Comparison of ENCODE assay signal across 23 cellular contexts in genomic region chr1:160552425-160552824, GRCh38. TPM values are rescaled to one million over a fixed set of nuclear protein-coding genes. Genes with fewer than 3 reads are reported as not detected.
DNase-seq lines count a peak whose midpoint lies in the region; ATAC-seq, FAIRE-seq and TF ChIP-seq lines count a peak whose summit lies in the region.
"Had no signal": no experiment of that assay in that cellular context is flagged by ENCODE, and none has a peak within 500 bp of the region (broad histone marks: within the 10 kb centered on the region; RNA-seq: fewer than 3 reads in every experiment).

No MANE protein-coding gene starts in this region.

- TF ChIP-seq EP300 in GM12878 (IDR thresholded peaks at IDR 0.05; ENCODE audit: borderline replicate concordance in 1 of 2, control insufficient read depth in 1 of 2, low read depth in 2 of 2, low read length in 2 of 2), result no peak

- H4K20me1 ChIP-seq in GM12878 (ENCODE audit: control insufficient read depth, insufficient read depth), result no peaks in the 10 kb centered on the region

- RAD21 ChIA-PET in GM12878 (lab: Charles Lee; ENCODE audit: unreplicated experiment), result interaction anchor here (1.0 to 17.2 kb wide), 10 partner anchors 12 to 122 kb away, joined by 3 to 292 read pairs (median 7); partner anchors contain the start of genes CD84 and SLAMF1

- H3K36me3 Mint-ChIP-seq in activated T-cell treated with anti-CD3 and anti-CD28 coated beads, Interleukin-2, amount 50 U/mL, for 72 hours (ENCODE audit: insufficient read depth in 2 of 2), result peaks cover 0 to 3% of the 10 kb centered on the region in 2 donors
- H3K36me3 Mint-ChIP-seq in CD8-positive, alpha-beta memory T cell, result peaks cover 28 to 80% (median 44%) of the 10 kb centered on the region in 3 donors
- H3K36me3 Mint-ChIP-seq in stimulated activated effector memory CD8-positive, alpha-beta T cell treated with anti-CD3 and anti-CD28 coated beads, Interleukin-12 subunit alpha, Interleukin-12 subunit beta, amount 100 ng/mL, for 72 hours, result peaks cover 47% of the 10 kb centered on the region

- H3K36me3 ChIP-seq in CD8-positive, alpha-beta memory T cell (ENCODE audit: insufficient read depth, low read length), result peaks cover 54% of the 10 kb centered on the region
- H3K36me3 ChIP-seq in GM12878 (ENCODE audit: control insufficient read depth in 2 of 2, insufficient read depth in 2 of 2, low read length in 1 of 2) (peaks cover 0 to 19% of the 10 kb centered on the region in 2 experiments; a peak in 2 of 4 replicates), thyroid gland (no peaks in the 10 kb centered on the region)

- SMC1A ChIA-PET in GM12878 (lab: Charles Lee; ENCODE audit: uncharacterized antibody, unreplicated experiment), result interaction anchor here (1.1 to 30.0 kb wide), 9 partner anchors 7 to 122 kb away, joined by 3 to 735 read pairs (median 20); partner anchors contain the start of gene CD84

- no peaks in the 10 kb centered on the region for H3K27me3 ChIP-seq in CD8-positive, alpha-beta memory T cell (ENCODE audit: insufficient read depth, low read length, poor library complexity, severe bottlenecking)
- H3K27me3 ChIP-seq in GM12878 (replicated peaks in 1 of 2; ENCODE audit: control insufficient read depth in 2 of 2, insufficient read depth in 2 of 2, low read length in 1 of 2) (no peaks in the 10 kb centered on the region), thyroid gland (no peaks in the 10 kb centered on the region)

- no peak overlapping the region for H3K9ac ChIP-seq in GM12878 (ENCODE audit: control insufficient read depth, insufficient read depth, low read length)
- H3K9ac ChIP-seq: KMS-11 had no signal

- POLR2A ChIA-PET in CD8-positive, alpha-beta memory T cell (lab: Charles Lee), result no interaction called here
- POLR2A ChIA-PET in GM12878 (lab: Charles Lee), result interaction anchor here (0.6 to 5.1 kb wide), 13 partner anchors 8 to 123 kb away, joined by 3 to 43 read pairs (median 4); partner anchors contain the start of gene SLAMF1

- BruUV-seq in GM12878 (replicated peaks; lab: Mats Ljungman, UMichigan), result no TSS peak

- H3K9me3 ChIP-seq in CD8-positive, alpha-beta memory T cell (ENCODE audit: low read length), result no peaks in the 10 kb centered on the region
- 0 out of 3 replicates have a peak, but pooled peaks cover 1% of the 10 kb centered on the region for H3K9me3 ChIP-seq in GM12878 (replicated peaks; ENCODE audit: control insufficient read depth, insufficient read depth, low read length)
- H3K9me3 ChIP-seq in thyroid gland, result no peaks in the 10 kb centered on the region

- no peaks in the 10 kb centered on the region for H3K27me3 Mint-ChIP-seq in activated T-cell treated with anti-CD3 and anti-CD28 coated beads, Interleukin-2, amount 50 U/mL, for 72 hours (ENCODE audit: low read depth)
- H3K27me3 Mint-ChIP-seq in CD8-positive, alpha-beta memory T cell, result no peaks in the 10 kb centered on the region

- in situ Hi-C loops in GM12878 (cut with MboI), result no loop called here

- no peak overlapping the region for H3K27ac ChIP-seq in CD8-positive, alpha-beta memory T cell (ENCODE audit: low read depth, low read length)
- H3K27ac ChIP-seq in GM12878 (ENCODE audit: control insufficient read depth, insufficient read depth) (peak overlapping the region; percentile 3; the same call in 1 of the 2 replicates), thyroid gland (no peak overlapping the region)
- H3K27ac ChIP-seq: C4-2B, KMS-11 had no signal

- peak overlapping the region; percentile 3 for H3K27ac Mint-ChIP-seq in activated T-cell treated with anti-CD3 and anti-CD28 coated beads, Interleukin-2, amount 50 U/mL, for 72 hours
- peak overlapping the region in 6 of 8 donors; percentile 66 to 91 (median 75) for H3K27ac Mint-ChIP-seq in CD8-positive, alpha-beta memory T cell
- H3K27ac Mint-ChIP-seq in stimulated activated effector memory CD8-positive, alpha-beta T cell treated with anti-CD3 and anti-CD28 coated beads, Interleukin-12 subunit alpha, Interleukin-12 subunit beta, amount 100 ng/mL, for 72 hours, result peak overlapping the region; percentile 69
- H3K27ac Mint-ChIP-seq: HFFc6 had no signal

- H3K4me3 Mint-ChIP-seq in activated T-cell treated with anti-CD3 and anti-CD28 coated beads, Interleukin-2, amount 50 U/mL, for 72 hours, result no peak overlapping the region
- no peak overlapping the region for H3K4me3 Mint-ChIP-seq in CD8-positive, alpha-beta memory T cell
- no peak overlapping the region for H3K4me3 Mint-ChIP-seq in stimulated activated effector memory CD8-positive, alpha-beta T cell treated with anti-CD3 and anti-CD28 coated beads, Interleukin-12 subunit alpha, Interleukin-12 subunit beta, amount 100 ng/mL, for 72 hours
- H3K4me3 Mint-ChIP-seq: HFFc6 had no signal

- DNase-seq in activated T-cell treated with anti-CD3 and anti-CD28 coated beads, Interleukin-2, amount 50 U/mL, for 72 hours, result no peak
- no peak for DNase-seq in activated T-cell treated with anti-CD3 and anti-CD28 coated beads, Interleukin-2, amount 50 U/mL, for 1 hour
- DNase-seq in CD8-positive, alpha-beta memory T cell, result no peak
- DNase-seq in GM12878 (ENCODE audit: low read depth, low spot score) (no peak), thyroid gland (no peak), NCI-H1092 treated with DMSO at 0.1 percent for 48 hours (lab: John Stamatoyannopoulos, UW) (no peak)
- no peak for DNase-seq in stimulated activated effector memory CD8-positive, alpha-beta T cell treated with anti-CD3 and anti-CD28 coated beads, Interleukin-12 subunit alpha, Interleukin-12 subunit beta, amount 100 ng/mL, for 72 hours (ENCODE audit: low spot score in 2 of 2)
- DNase-seq: Calu3, DND-41, HFFc6, NCI-H1436 treated with DMSO at 0.1 percent for 48 hours, NCI-H2081, NCI-H524 had no signal

- CTCF ChIA-PET in CD8-positive, alpha-beta memory T cell (lab: Charles Lee), result interaction anchor here (1.0 to 23.1 kb wide), 5 partner anchors 14 to 56 kb away, joined by 3 to 218 read pairs (median 5); no protein-coding TSS in a partner anchor
- CTCF ChIA-PET in GM12878 (lab: Yijun Ruan, JAX), result interaction anchor here (1.4 to 19.8 kb wide), 6 partner anchors 9 to 75 kb away, joined by 3 to 355 read pairs (median 5); partner anchors contain the start of gene CD84

- TF ChIP-seq CTCF in GM12878 (IDR thresholded peaks at IDR 0.05 in 2 of 3, conservative IDR thresholded peaks at IDR 0.05 in 1 of 3; ENCODE audit: control insufficient read depth in 2 of 3, extremely low read depth in 1 of 3, insufficient read depth in 1 of 3, low read depth in 3 of 3, low read length in 3 of 3) (no peak), thyroid gland (IDR thresholded peaks at IDR 0.05) (no peak)

- H2AFZ ChIP-seq in GM12878 (ENCODE audit: control insufficient read depth, low read depth, low read length), result no peak overlapping the region

- H3K4me1 Mint-ChIP-seq in activated T-cell treated with anti-CD3 and anti-CD28 coated beads, Interleukin-2, amount 50 U/mL, for 72 hours (ENCODE audit: low read depth), result peaks cover 11% of the 10 kb centered on the region
- peaks cover 53 to 88% (median 80%) of the 10 kb centered on the region in 3 donors for H3K4me1 Mint-ChIP-seq in CD8-positive, alpha-beta memory T cell
- H3K4me1 Mint-ChIP-seq in stimulated activated effector memory CD8-positive, alpha-beta T cell treated with anti-CD3 and anti-CD28 coated beads, Interleukin-12 subunit alpha, Interleukin-12 subunit beta, amount 100 ng/mL, for 72 hours, result peaks cover 32% of the 10 kb centered on the region

- WGBS in GM12878 (ENCODE audit: insufficient coverage, insufficient replicate concordance, low lambda C conversion rate, missing lambda C conversion rate), result 50% methylated on average over 2 of the region's 2 CpGs
- 76 to 77% methylated on average over 2 of the region's 2 CpGs for WGBS in thyroid gland, 2 donors

- no peaks in the 10 kb centered on the region; the same call in 1 of the 2 replicates for H3K79me2 ChIP-seq in GM12878 (ENCODE audit: control insufficient read depth, insufficient read depth, low read length)

- no peak overlapping the region for H3K4me2 ChIP-seq in GM12878 (ENCODE audit: control insufficient read depth, insufficient read depth)
- H3K4me2 ChIP-seq: KMS-11 had no signal

- ATAC-seq in activated T-cell treated with anti-CD3 and anti-CD28 coated beads, Interleukin-2, amount 50 U/mL, for 72 hours (replicated peaks in 1 of 2), result no peak
- ATAC-seq in GM12878 (no peak), GM19035 (IDR thresholded peaks at IDR 0.05; ENCODE audit: unreplicated experiment) (no peak)
- ATAC-seq in stimulated activated effector memory CD8-positive, alpha-beta T cell treated with anti-CD3 and anti-CD28 coated beads, Interleukin-12 subunit alpha, Interleukin-12 subunit beta, amount 100 ng/mL, for 72 hours, result no peak
- ATAC-seq: HepG2, Panc1 had no signal

- no peak overlapping the region for H3K4me3 ChIP-seq in CD8-positive, alpha-beta memory T cell (ENCODE audit: low read length)
- H3K4me3 ChIP-seq in GM12878 (no peak overlapping the region), thyroid gland (replicated peaks in 1 of 3) (no peak overlapping the region)

- FAIRE-seq in GM12878 (lab: Jason Lieb, UNC), result no peak
- FAIRE-seq: G401.6, H54, HepG2 had no signal

- peaks cover 10% of the 10 kb centered on the region for H3K4me1 ChIP-seq in CD8-positive, alpha-beta memory T cell (ENCODE audit: insufficient read depth, low read length)
- H3K4me1 ChIP-seq in GM12878 (ENCODE audit: control insufficient read depth, insufficient read depth, low read length), result peaks cover 46% of the 10 kb centered on the region
- H3K4me1 ChIP-seq in thyroid gland, result no peaks in the 10 kb centered on the region

- TF ChIP-seq RAD21 in GM12878 (IDR thresholded peaks at IDR 0.05; ENCODE audit: insufficient read depth, low read depth, low read length), result no peak

- no peak for TF ChIP-seq POLR2A in GM12878 (IDR thresholded peaks at IDR 0.05; ENCODE audit: low read depth, low read length)
- no peak for TF ChIP-seq POLR2A in thyroid gland (IDR thresholded peaks at IDR 0.05)

- no peaks in the 10 kb centered on the region for H3K9me3 Mint-ChIP-seq in activated T-cell treated with anti-CD3 and anti-CD28 coated beads, Interleukin-2, amount 50 U/mL, for 72 hours
- H3K9me3 Mint-ChIP-seq in CD8-positive, alpha-beta memory T cell, result no peaks in the 10 kb centered on the region
- no peaks in the 10 kb centered on the region for H3K9me3 Mint-ChIP-seq in stimulated activated effector memory CD8-positive, alpha-beta T cell treated with anti-CD3 and anti-CD28 coated beads, Interleukin-12 subunit alpha, Interleukin-12 subunit beta, amount 100 ng/mL, for 72 hours
- H3K9me3 Mint-ChIP-seq: HFFc6 had no signal

- intact Hi-C loops in GM12878 (cut with micrococcal nuclease; ENCODE audit: unreplicated experiment), result no loop called here
- intact Hi-C loops in thyroid gland (cut with DNase I), result no loop called here

RNA-seq across cellular contexts. Expression of gene CD84, which starts 26.9 kb away (rescaled TPM):
- total RNA-seq in activated T-cell treated with anti-CD3 and anti-CD28 coated beads, Interleukin-2, amount 50 U/mL, for 72 hours, result 10 to 100 TPM; 10.2 to 16.0 TPM
- total RNA-seq in CD8-positive, alpha-beta memory T cell, result 10 to 100 TPM; 25.1 to 27.6 TPM
- polyA plus RNA-seq in CD8-positive, alpha-beta memory T cell, result 58.1 TPM
- total RNA-seq in GM12878 (2013; cell fraction: nucleolus; rRNA removed), result 245 and 258 TPM in 2 replicates
- total RNA-seq in GM12878 (2014; rRNA removed) (12.3 and 15.2 TPM in 2 replicates), GM12878 (2014; rRNA removed; fragmentation: Illumina TruSeq; extraction: Trizol) (13.8 and 14.5 TPM in 2 replicates), GM12878 (2021) (10.4 and 14.2 TPM in 2 replicates), thyroid gland (1 to 10 TPM; 1.8 to 5.8 (median 2.4) TPM)
- polyA plus RNA-seq in GM12878 (2011; ENCODE audit: low read depth), result 12.7 TPM
- polyA plus RNA-seq in GM12878 (2011; rRNA removed) (18.1 and 20.8 TPM in 2 replicates), GM12878 (2014; fragmentation: Illumina TruSeq; extraction: Trizol) (20.3 and 26.6 TPM in 2 replicates), GM12878 (2014; fragmentation: Nextera tagmentation; extraction: Ambion mirVana) (1 to 10 TPM; 3.4 to 6.8 TPM), GM12878 (2014; rRNA removed) (9.3 and 11.2 TPM in 2 replicates), GM12878 (2016; fragmentation: Nextera tagmentation; extraction: Ambion mirVana) (1 to 10 TPM; 7.5 to 7.9 TPM)
- polyA plus RNA-seq in GM12878 (2011; cell fraction: cytosol; rRNA removed), result 7.7 and 7.8 TPM in 2 replicates
- polyA plus RNA-seq in GM12878 (2011; cell fraction: nucleus; rRNA removed), result 20.4 and 23.3 TPM in 2 replicates
- polyA plus RNA-seq in GM12878 (2012), result 9.2 and 10.5 TPM in 2 replicates
- polyA minus RNA-seq in GM12878 (2011; rRNA and poly(A)+ RNA removed), result 21.3 and 24.2 TPM in 2 replicates
- polyA minus RNA-seq in GM12878 (2011; cell fraction: cytosol; rRNA and poly(A)+ RNA removed), result 2.3 and 2.4 TPM in 2 replicates
- polyA minus RNA-seq in GM12878 (2011; cell fraction: nucleus; rRNA and poly(A)+ RNA removed), result 16.3 and 17.8 TPM in 2 replicates
- total RNA-seq: A673, Calu3, HepG2, HFFc6, M059J, SK-MEL-5 had no signal
- polyA plus RNA-seq: HepG2 had no signal

RNA-seq across cellular contexts. Expression of gene SLAMF6, which starts 29.4 kb away (rescaled TPM):
- total RNA-seq in activated T-cell treated with anti-CD3 and anti-CD28 coated beads, Interleukin-2, amount 50 U/mL, for 72 hours, result 10 to 100 TPM; 41.6 to 48.8 TPM
- total RNA-seq in CD8-positive, alpha-beta memory T cell, result 10 to 100 TPM; 28.3 to 30.7 TPM
- 201 TPM for polyA plus RNA-seq in CD8-positive, alpha-beta memory T cell
- total RNA-seq in GM12878 (2013; cell fraction: nucleolus; rRNA removed), result 145 and 152 TPM in 2 replicates
- total RNA-seq in GM12878 (2014; rRNA removed) (44.1 and 52.5 TPM in 2 replicates), GM12878 (2014; rRNA removed; fragmentation: Illumina TruSeq; extraction: Trizol) (53.7 and 55.9 TPM in 2 replicates), GM12878 (2021) (30.4 and 30.8 TPM in 2 replicates), thyroid gland (1 to 10 TPM; 1.3 to 3.6 (median 1.7) TPM)
- 20.9 TPM for polyA plus RNA-seq in GM12878 (2011; ENCODE audit: low read depth)
- polyA plus RNA-seq in GM12878 (2011; rRNA removed) (89.6 and 105 TPM in 2 replicates), GM12878 (2014; fragmentation: Illumina TruSeq; extraction: Trizol) (72.7 and 89.7 TPM in 2 replicates), GM12878 (2014; fragmentation: Nextera tagmentation; extraction: Ambion mirVana) (10 to 100 TPM; 20.5 to 27.1 TPM), GM12878 (2014; rRNA removed) (32.1 and 42.5 TPM in 2 replicates), GM12878 (2016; fragmentation: Nextera tagmentation; extraction: Ambion mirVana) (10 to 100 TPM; 24.3 to 28.3 TPM)
- polyA plus RNA-seq in GM12878 (2011; cell fraction: cytosol; rRNA removed), result 54.6 and 63.9 TPM in 2 replicates
- polyA plus RNA-seq in GM12878 (2011; cell fraction: nucleus; rRNA removed), result 36.8 and 51.5 TPM in 2 replicates
- polyA plus RNA-seq in GM12878 (2012), result 30.7 and 68.4 TPM in 2 replicates
- polyA minus RNA-seq in GM12878 (2011; rRNA and poly(A)+ RNA removed), result 86.4 and 92.1 TPM in 2 replicates
- polyA minus RNA-seq in GM12878 (2011; cell fraction: cytosol; rRNA and poly(A)+ RNA removed), result 19.6 and 22.6 TPM in 2 replicates
- 19.1 and 23.9 TPM in 2 replicates for polyA minus RNA-seq in GM12878 (2011; cell fraction: nucleus; rRNA and poly(A)+ RNA removed)
- total RNA-seq: A673, Calu3, HepG2, HFFc6, M059J, SK-MEL-5 had no signal
- polyA plus RNA-seq: HepG2 had no signal

Comparison
In these comparisons a context has a peak if more than half of its experiments do, and no peak if none do; other contexts are left out.
1. H3K27ac Mint-ChIP-seq: peak in every context shown above with its lines; median percentile 75 in CD8-positive, alpha-beta memory T cell; 69 in stimulated activated effector memory CD8-positive, alpha-beta T cell treated with anti-CD3 and anti-CD28 coated beads, Interleukin-12 subunit alpha, Interleukin-12 subunit beta, amount 100 ng/mL, for 72 hours; 3 in activated T-cell treated with anti-CD3 and anti-CD28 coated beads, Interleukin-2, amount 50 U/mL, for 72 hours.
2. RNA of gene SLAMF6, which starts 29.4 kb away (total RNA-seq): 41.6 to 48.8 TPM in activated T-cell treated with anti-CD3 and anti-CD28 coated beads, Interleukin-2, amount 50 U/mL, for 72 hours, 30.4 to 152 TPM in GM12878 and 28.3 to 30.7 TPM in CD8-positive, alpha-beta memory T cell; 1.3 to 3.6 TPM in thyroid gland; every median in the first group is over 4 times any median in the second.